Comparison of ENCODE assay signal across 8 cellular contexts in the genomic region with DNA sequence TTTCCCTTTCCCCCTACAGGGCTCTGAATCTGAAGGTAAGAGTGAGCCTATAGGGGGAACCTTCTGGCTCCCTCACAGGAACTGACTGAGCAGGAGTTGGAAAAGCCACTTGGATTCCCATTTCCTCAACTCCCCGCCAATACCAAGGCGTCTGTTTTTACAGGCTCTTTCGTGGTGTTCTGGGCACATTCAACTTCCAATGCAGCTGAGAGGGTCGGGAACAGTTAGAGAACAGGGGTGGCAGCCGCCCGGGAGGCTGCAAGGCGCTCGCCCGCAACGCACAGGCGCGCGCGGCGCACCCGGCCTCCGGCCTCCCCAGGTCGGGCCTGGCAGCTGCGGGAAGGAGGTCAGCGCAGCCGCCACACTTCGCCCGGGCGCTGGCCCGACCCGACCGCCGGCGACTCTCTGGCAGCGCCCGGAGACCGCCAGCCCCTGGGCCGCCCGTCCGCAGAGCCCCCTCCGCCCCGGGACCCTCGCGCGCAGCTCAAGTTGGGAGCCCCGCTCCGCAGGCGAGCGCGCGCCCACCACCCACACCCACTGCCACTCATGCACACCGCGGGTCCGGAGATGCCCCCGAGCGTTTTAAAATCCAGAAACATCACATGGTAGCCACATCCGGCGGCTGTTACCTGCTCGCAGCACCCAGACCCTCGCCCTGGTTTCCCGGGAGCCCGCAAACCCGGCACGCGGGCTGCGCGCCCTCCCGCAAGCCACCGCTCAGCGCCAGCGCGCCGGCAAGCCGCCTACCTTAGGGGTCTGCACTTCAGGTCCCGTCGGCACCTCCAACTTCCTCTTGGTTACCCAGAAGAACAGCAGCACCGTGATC. TPM values are rescaled to one million over a fixed set of nuclear protein-coding genes. Genes with fewer than 3 reads are reported as not detected.
DNase-seq lines count a peak whose midpoint lies in the region; ATAC-seq and TF ChIP-seq lines count a peak whose summit lies in the region.

No MANE protein-coding gene starts in this region.

- no peak for TF ChIP-seq EP300 in upper lobe of left lung (IDR thresholded peaks at IDR 0.05)

- H3K9me3 ChIP-seq in DOHH2 (ENCODE audit: control insufficient read depth, insufficient read depth, low read length): no peaks in the 10 kb centered on the region
- H3K9me3 ChIP-seq in HUES64 (ENCODE audit: insufficient read depth, low read depth, low read length): no peaks in the 10 kb centered on the region
- no peaks in the 10 kb centered on the region for H3K9me3 ChIP-seq in breast epithelium
- no peaks in the 10 kb centered on the region for H3K9me3 ChIP-seq in upper lobe of left lung

- H3K4me3 ChIP-seq in DOHH2 (ENCODE audit: low read length): peak overlapping the region; percentile 69
- peak overlapping the region; percentile 69 for H3K4me3 ChIP-seq in HUES64 (ENCODE audit: low read length)
- peak overlapping the region; percentile 37 to 69 (median 61) for H3K4me3 ChIP-seq in breast epithelium
- peak overlapping the region; percentile 45 for H3K4me3 ChIP-seq in lower leg skin (ENCODE audit: low read depth, poor library complexity, severe bottlenecking)
- peak overlapping the region; percentile 2 to 70 (median 61) for H3K4me3 ChIP-seq in upper lobe of left lung

- H3K9ac ChIP-seq in HUES64 (ENCODE audit: low read depth, low read length): peak overlapping the region; percentile 75

- ATAC-seq in upper lobe of left lung (ENCODE audit: low FRiP score in 2 of 2): peak in 1 of 2 donors; percentile 9

- TF ChIP-seq CTCF in DOHH2 (IDR thresholded peaks at IDR 0.05; ENCODE audit: low read depth, low read length, poor library complexity, severe bottlenecking) (no peak), breast epithelium (IDR thresholded peaks at IDR 0.05) (no peak), lower leg skin (IDR thresholded peaks at IDR 0.05) (no peak), upper lobe of left lung (IDR thresholded peaks at IDR 0.05) (no peak)

- H3K27ac ChIP-seq in DOHH2 (ENCODE audit: low read depth, low read length): no peak overlapping the region
- no peak overlapping the region for H3K27ac ChIP-seq in HUES64 (ENCODE audit: low read depth, low read length)
- peak overlapping the region in 1 of 2 donors; percentile 28 for H3K27ac ChIP-seq in breast epithelium
- H3K27ac ChIP-seq in upper lobe of left lung: no peak overlapping the region

- H3K4me1 ChIP-seq in DOHH2 (ENCODE audit: control insufficient read depth, low read length) (peaks cover 21% of the 10 kb centered on the region), HUES64 (ENCODE audit: insufficient read depth, low read length) (peaks cover 7% of the 10 kb centered on the region; the same call in 1 of the 2 replicates), breast epithelium (no peaks in the 10 kb centered on the region), upper lobe of left lung (peaks cover 17 to 24% (median 20%) of the 10 kb centered on the region in 4 donors)

- H3K27me3 ChIP-seq in DOHH2 (ENCODE audit: control insufficient read depth, low read length) (peaks cover 49% of the 10 kb centered on the region), HUES64 (ENCODE audit: insufficient read depth, low read length) (peaks cover 79% of the 10 kb centered on the region), breast epithelium (peaks cover 0 to 21% of the 10 kb centered on the region in 2 donors), upper lobe of left lung (peaks cover 0 to 17% (median 6%) of the 10 kb centered on the region in 4 donors)

- H3K4me2 ChIP-seq in DOHH2 (ENCODE audit: low read length): peak overlapping the region; percentile 64

- 0 out of 2 replicates have a peak, but pooled peaks cover 3% of the 10 kb centered on the region for H4K20me1 ChIP-seq in DOHH2 (ENCODE audit: control insufficient read depth, insufficient read depth, low read depth, low read length)

- no peaks in the 10 kb centered on the region for H3K9me2 ChIP-seq in DOHH2 (replicated peaks; ENCODE audit: control insufficient read depth, low read length)

- H3K36me3 ChIP-seq in DOHH2 (ENCODE audit: control insufficient read depth, low read length): no peaks in the 10 kb centered on the region
- no peaks in the 10 kb centered on the region for H3K36me3 ChIP-seq in HUES64 (ENCODE audit: insufficient read depth, low read length)
- H3K36me3 ChIP-seq in breast epithelium: no peaks in the 10 kb centered on the region
- H3K36me3 ChIP-seq in upper lobe of left lung: no peaks in the 10 kb centered on the region

- no peaks in the 10 kb centered on the region for H3F3A ChIP-seq in DOHH2 (ENCODE audit: control insufficient read depth, insufficient read depth)

- WGBS in HUES64: 2% methylated on average over 72 of the region's 72 CpGs
- 0 to 2% methylated on average over 12 to 33 of the region's 72 CpGs for WGBS in lower leg skin, 2 donors
- 2 to 3% methylated on average over 17 to 39 of the region's 72 CpGs for WGBS in upper lobe of left lung, 2 donors

- no peaks in the 10 kb centered on the region for H3K79me2 ChIP-seq in DOHH2 (ENCODE audit: control insufficient read depth, low read length)

- DNase-seq in breast epithelium (ENCODE audit: low spot score in 2 of 2) (no peak), lower leg skin (ENCODE audit: low spot score in 2 of 2) (no peak), upper lobe of left lung (peak in 1 of 2 donors; percentile 85), SHP77 (lab: John Stamatoyannopoulos, UW) (no peak), MV-4-11 (lab: John Stamatoyannopoulos, UW) (no peak), NOMO-1 treated with dmso at 0.1 percent for 144 hours (lab: John Stamatoyannopoulos, UW; ENCODE audit: unreplicated experiment) (no peak)

- TF ChIP-seq POLR2A in breast epithelium (IDR thresholded peaks at IDR 0.05): no peak
- no peak for TF ChIP-seq POLR2A in lower leg skin (IDR thresholded peaks at IDR 0.05)
- no peak for TF ChIP-seq POLR2A in upper lobe of left lung (IDR thresholded peaks at IDR 0.05)

- intact Hi-C loops in breast epithelium (cut with DNase I; ENCODE audit: low total_unique reads): no loop called here
- intact Hi-C loops in lower leg skin (cut with DNase I; ENCODE audit: low total_unique reads): no loop called here

RNA-seq across cellular contexts. Expression of gene GALNT14, which starts 0.8 kb away (rescaled TPM):
- 3.8 TPM for polyA plus RNA-seq in HUES64 (2013, experiment 1 of 2)
- polyA plus RNA-seq in HUES64 (2013, experiment 2 of 2): 3.8 TPM
- 1 to 10 TPM in 2 of 3 donors, under 1 TPM in 1; 0.16 to 4.3 (median 4.1) TPM for total RNA-seq in breast epithelium
- total RNA-seq in lower leg skin: 1 to 10 TPM; 2.5 to 6.2 (median 4.0) TPM
- 1 to 10 TPM in 4 of 6 donors, under 1 TPM in 1, not detected in 1; 0.98 to 2.6 (median 1.4) TPM for total RNA-seq in upper lobe of left lung
